Comparison of ENCODE assay signal across 1 cellular context in the genomic region with DNA sequence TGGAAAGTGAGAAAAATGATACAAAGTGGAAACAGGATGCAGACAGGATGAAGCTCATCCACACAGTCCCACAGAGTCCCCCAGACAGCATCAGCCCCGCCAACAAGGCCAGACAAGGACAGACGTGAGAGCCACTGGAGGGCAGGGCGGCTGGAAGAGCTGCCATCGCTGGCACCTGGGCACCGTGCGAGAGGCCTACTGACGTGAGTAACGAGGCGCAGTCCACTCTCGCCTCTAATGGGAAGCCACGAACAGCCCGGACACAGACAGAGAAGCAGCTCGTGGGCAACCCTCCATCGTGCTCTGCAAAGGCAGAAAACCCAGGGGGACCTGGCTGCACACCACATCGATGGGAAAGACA.
TF ChIP-seq lines count a peak whose summit lies in the region.

No MANE protein-coding gene starts in this region.

TF ChIP-seq in WTC11, 78 proteins besides CTCF, POLR2A, EP300 and RAD21 (continued from another document):
- TF ChIP-seq, protein P1, sequence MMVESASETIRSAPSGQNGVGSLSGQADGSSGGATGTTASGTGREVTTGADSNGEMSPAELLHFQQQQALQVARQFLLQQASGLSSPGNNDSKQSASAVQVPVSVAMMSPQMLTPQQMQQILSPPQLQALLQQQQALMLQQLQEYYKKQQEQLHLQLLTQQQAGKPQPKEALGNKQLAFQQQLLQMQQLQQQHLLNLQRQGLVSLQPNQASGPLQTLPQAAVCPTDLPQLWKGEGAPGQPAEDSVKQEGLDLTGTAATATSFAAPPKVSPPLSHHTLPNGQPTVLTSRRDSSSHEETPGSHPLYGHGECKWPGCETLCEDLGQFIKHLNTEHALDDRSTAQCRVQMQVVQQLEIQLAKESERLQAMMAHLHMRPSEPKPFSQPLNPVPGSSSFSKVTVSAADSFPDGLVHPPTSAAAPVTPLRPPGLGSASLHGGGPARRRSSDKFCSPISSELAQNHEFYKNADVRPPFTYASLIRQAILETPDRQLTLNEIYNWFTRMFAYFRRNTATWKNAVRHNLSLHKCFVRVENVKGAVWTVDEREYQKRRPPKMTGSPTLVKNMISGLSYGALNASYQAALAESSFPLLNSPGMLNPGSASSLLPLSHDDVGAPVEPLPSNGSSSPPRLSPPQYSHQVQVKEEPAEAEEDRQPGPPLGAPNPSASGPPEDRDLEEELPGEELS (CRISPR knock-in tag; IDR thresholded peaks at IDR 0.05), result no peak
- no peak for TF ChIP-seq TEAD1 (CRISPR knock-in tag; IDR thresholded peaks at IDR 0.05)
- TF ChIP-seq ZNF317 (CRISPR knock-in tag; IDR thresholded peaks at IDR 0.05; ENCODE audit: borderline replicate concordance, low read depth), result no peak
TF ChIP-seq in WTC11: peak in this region for 0.
